1 cellular context compared by ENCODE assay signal in genomic region chr7:29291723-29292591, GRCh38.
TF ChIP-seq lines count a peak whose summit lies in the region.

No MANE protein-coding gene starts in this region.

TF ChIP-seq in HepG2, 621 proteins besides CTCF, POLR2A, EP300 and RAD21 (continued from another document and continues in another):
- TF ChIP-seq ZBTB43 (CRISPR knock-in tag; conservative IDR thresholded peaks at IDR 0.05) (0 out of 2 replicates have a peak, but pooled peaks have one; percentile 26), TEAD3 (CRISPR knock-in tag; optimal IDR thresholded peaks at IDR 0.05; ENCODE audit: borderline replicate concordance) (peak; percentile 29), JUND (CRISPR knock-in tag; IDR thresholded peaks at IDR 0.05) (no peak), EEA1 (CRISPR knock-in tag; IDR thresholded peaks at IDR 0.05; ENCODE audit: borderline replicate concordance) (no peak), JARID2 (CRISPR knock-in tag; IDR thresholded peaks at IDR 0.05; ENCODE audit: insufficient replicate concordance) (no peak), EED (CRISPR knock-in tag; IDR thresholded peaks at IDR 0.05) (no peak), TFE3 (CRISPR knock-in tag; IDR thresholded peaks at IDR 0.05) (0 out of 2 replicates have a peak, but pooled peaks have one; percentile 18), ZNF883 (CRISPR knock-in tag; IDR thresholded peaks at IDR 0.05; ENCODE audit: not compliant biosample characterization) (no peak), ZC3H13 (CRISPR knock-in tag; IDR thresholded peaks at IDR 0.05) (no peak), PHF20 (CRISPR knock-in tag; IDR thresholded peaks at IDR 0.05) (no peak), SP1 (IDR thresholded peaks at IDR 0.05) (no peak), SP1 (CRISPR knock-in tag; IDR thresholded peaks at IDR 0.05) (no peak), DMTF1 (CRISPR knock-in tag; IDR thresholded peaks at IDR 0.05) (no peak), DPF2 (CRISPR knock-in tag; IDR thresholded peaks at IDR 0.05; ENCODE audit: borderline replicate concordance, low read depth) (peak; percentile 49), ZFP90 (CRISPR knock-in tag; IDR thresholded peaks at IDR 0.05; ENCODE audit: borderline replicate concordance) (no peak), ELK4 (CRISPR knock-in tag; IDR thresholded peaks at IDR 0.05; ENCODE audit: borderline replicate concordance) (no peak), SMC3 (IDR thresholded peaks at IDR 0.05; ENCODE audit: low read length) (no peak), ZNF761 (CRISPR knock-in tag; conservative IDR thresholded peaks at IDR 0.05) (no peak), YEATS4 (CRISPR knock-in tag; IDR thresholded peaks at IDR 0.05; ENCODE audit: borderline replicate concordance) (no peak), ZNF678 (CRISPR knock-in tag; IDR thresholded peaks at IDR 0.05) (no peak), TBX3 (IDR thresholded peaks at IDR 0.05; ENCODE audit: borderline replicate concordance) (peak; percentile 73; the same call in 1 of the 2 replicates), ZNF800 (CRISPR knock-in tag; IDR thresholded peaks at IDR 0.05) (no peak), ZNF766 (CRISPR knock-in tag; IDR thresholded peaks at IDR 0.05; ENCODE audit: borderline replicate concordance) (no peak), ZNF30 (CRISPR knock-in tag; IDR thresholded peaks at IDR 0.05) (no peak), MIXL1 (CRISPR knock-in tag; IDR thresholded peaks at IDR 0.05) (peak; percentile 15), DRAP1 (CRISPR knock-in tag; IDR thresholded peaks at IDR 0.05) (peak; percentile 56; the same call in 1 of the 2 replicates), ZNF180 (CRISPR knock-in tag; IDR thresholded peaks at IDR 0.05; ENCODE audit: borderline replicate concordance, low read depth) (no peak), FOXA1 (IDR thresholded peaks at IDR 0.05) (no peak), FOXA1 (CRISPR knock-in tag; IDR thresholded peaks at IDR 0.05) (peak; percentile 23; the same call in 1 of the 2 replicates), ZNF460 (CRISPR knock-in tag; IDR thresholded peaks at IDR 0.05; ENCODE audit: borderline replicate concordance) (no peak), XRCC5 (optimal IDR thresholded peaks at IDR 0.05; ENCODE audit: low read length) (no peak), NR3C1 (CRISPR knock-in tag; IDR thresholded peaks at IDR 0.05) (no peak), CBX5 (CRISPR knock-in tag; IDR thresholded peaks at IDR 0.05; ENCODE audit: borderline replicate concordance) (no peak), HMGXB4 (CRISPR knock-in tag; IDR thresholded peaks at IDR 0.05; ENCODE audit: borderline replicate concordance in 1 of 2, low read depth in 1 of 2) (no peak), FOXP4 (CRISPR knock-in tag; IDR thresholded peaks at IDR 0.05) (peak; percentile 50; the same call in 1 of the 2 replicates), ZNF597 (CRISPR knock-in tag; IDR thresholded peaks at IDR 0.05) (no peak), IKZF1 (IDR thresholded peaks at IDR 0.05) (no peak), ZNF563 (CRISPR knock-in tag; IDR thresholded peaks at IDR 0.05) (no peak), ZNF484 (CRISPR knock-in tag; IDR thresholded peaks at IDR 0.05; ENCODE audit: borderline replicate concordance, low read depth) (no peak), AHR (CRISPR knock-in tag; IDR thresholded peaks at IDR 0.05) (no peak), THAP7 (CRISPR knock-in tag; IDR thresholded peaks at IDR 0.05) (no peak), ZNF777 (CRISPR knock-in tag; IDR thresholded peaks at IDR 0.05) (no peak), CENPT (CRISPR knock-in tag; IDR thresholded peaks at IDR 0.05; ENCODE audit: low read depth) (no peak), ZNF878 (CRISPR knock-in tag; IDR thresholded peaks at IDR 0.05) (no peak), ZNF770 (CRISPR knock-in tag; IDR thresholded peaks at IDR 0.05) (no peak), TGIF2 (CRISPR knock-in tag; IDR thresholded peaks at IDR 0.05) (no peak), TCF12 (IDR thresholded peaks at IDR 0.05) (no peak), TCF12 (CRISPR knock-in tag; IDR thresholded peaks at IDR 0.05) (0 out of 2 replicates have a peak, but pooled peaks have one; percentile 30), NCOA2 (CRISPR knock-in tag; IDR thresholded peaks at IDR 0.05) (peak; percentile 72), RXRB (CRISPR knock-in tag; IDR thresholded peaks at IDR 0.05; ENCODE audit: borderline replicate concordance) (peak; percentile 19; the same call in 1 of the 2 replicates), PRMT3 (CRISPR knock-in tag; IDR thresholded peaks at IDR 0.05; ENCODE audit: borderline replicate concordance, low read depth) (no peak), YY1 (IDR thresholded peaks at IDR 0.05; ENCODE audit: insufficient read depth, insufficient replicate concordance, low read depth, low read length) (no peak)
